Comparison of ENCODE assay signal across 13 cellular contexts in the genomic region with DNA sequence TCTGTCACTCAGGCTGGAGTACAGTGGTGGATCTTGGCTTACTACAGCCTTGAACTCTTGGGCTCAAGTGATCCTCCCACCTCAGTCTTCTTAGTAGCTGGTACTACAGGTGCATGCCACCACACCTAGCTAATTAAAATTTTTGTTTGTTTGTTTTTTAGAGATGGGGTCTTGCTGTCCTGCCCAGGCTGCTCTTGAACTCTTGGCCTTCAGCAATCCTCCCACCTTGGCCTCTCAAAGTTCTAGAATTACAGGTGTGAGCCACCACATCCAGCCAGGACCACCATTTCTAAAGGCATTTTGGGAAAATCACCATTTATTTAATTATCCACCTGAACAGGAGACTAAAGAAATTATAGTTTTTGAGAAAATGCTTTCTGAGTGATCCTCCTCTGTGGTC.
"Had no signal": no experiment of that assay in that cellular context is flagged by ENCODE, and none has a peak within 500 bp of the region (broad histone marks: within the 10 kb centered on the region; RNA-seq: fewer than 3 reads in every experiment).

No MANE protein-coding gene starts in this region.

- H3K27ac ChIP-seq: neutrophil, skin epidermis, vagina had no signal

- H3K27ac Mint-ChIP-seq: natural killer cell; T-helper 1 cell treated with Interleukin-12 subunit alpha and Interleukin-12 subunit beta and Interleukin-4 antibody, amounts not matched to agents 30 μg/mL and 1 μg/mL, for 36 hours had no signal

- H3K4me3 ChIP-seq: skin epidermis, vagina had no signal

- DNase-seq: activated CD4-positive, alpha-beta T cell treated with anti-CD3 and anti-CD28 coated beads, Interleukin-2, amount 50 U/mL, for 1 hour; activated CD4-positive, CD25-positive, alpha-beta regulatory T cell treated with anti-CD3 and anti-CD28 coated beads, Interleukin-2, amount 50 U/mL, for 72 hours; activated CD8-positive, alpha-beta memory T cell treated with anti-CD3 and anti-CD28 coated beads, Interleukin-2, amount 50 U/mL, for 4 hours; activated effector memory CD4-positive, alpha-beta T cell treated with anti-CD3 and anti-CD28 coated beads, Interleukin-2, amount 50 U/mL, for 16 hours; activated naive CD4-positive, alpha-beta T cell treated with anti-CD3 and anti-CD28 coated beads, Interleukin-2, amount 50 U/mL, for 16 hours; activated T-cell treated with anti-CD3 and anti-CD28 coated beads, Interleukin-2, amount 50 U/mL, for 4 hours; caudate nucleus; natural killer cell; stimulated activated naive CD8-positive, alpha-beta T cell treated with anti-CD3 and anti-CD28 coated beads, Interleukin-15, Interleukin-2, amounts not matched to agents 100 U/mL and 50 U/mL, for 24 hours had no signal

- ATAC-seq: activated T-cell treated with anti-CD3 and anti-CD28 coated beads, Interleukin-2, amount 50 U/mL, for 4 hours; natural killer cell had no signal

- H3K4me1 Mint-ChIP-seq: natural killer cell had no signal

- H3K36me3 Mint-ChIP-seq: natural killer cell had no signal

- H3K9me3 ChIP-seq: neutrophil, vagina had no signal

- H3K9me3 Mint-ChIP-seq: natural killer cell had no signal

- H3K4me3 Mint-ChIP-seq: activated T-cell treated with anti-CD3 and anti-CD28 coated beads, Interleukin-2, amount 50 U/mL, for 4 hours; natural killer cell; T-helper 1 cell treated with Interleukin-12 subunit alpha and Interleukin-12 subunit beta and Interleukin-4 antibody, amounts not matched to agents 30 μg/mL and 1 μg/mL, for 36 hours had no signal

- H3K36me3 ChIP-seq: neutrophil, vagina had no signal

- H3K27me3 ChIP-seq: vagina had no signal
